12 cellular contexts compared by ENCODE assay signal in genomic region chr20:62377615-62378085, GRCh38. TPM values are rescaled to one million over a fixed set of nuclear protein-coding genes. Genes with fewer than 3 reads are reported as not detected.
DNase-seq lines count a peak whose midpoint lies in the region; ATAC-seq and TF ChIP-seq lines count a peak whose summit lies in the region.
"Had no signal": no experiment of that assay in that cellular context is flagged by ENCODE, and none has a peak within 500 bp of the region (broad histone marks: within the 10 kb centered on the region; RNA-seq: fewer than 3 reads in every experiment).

No MANE protein-coding gene starts in this region.

- H3K4me1 ChIP-seq in testis: peaks cover 68% of the 10 kb centered on the region

- H3K27me3 ChIP-seq in testis: no peaks in the 10 kb centered on the region
- H3K27me3 ChIP-seq: adrenal gland had no signal

- CTCF ChIA-PET in activated CD8-positive, alpha-beta memory T cell treated with anti-CD3 and anti-CD28 coated beads, Interleukin-2, amount 10 ng/mL, durations not matched to agents 7 days and 5 days (lab: Charles Lee): no interaction called here

- peaks cover 4% of the 10 kb centered on the region for H3K9me3 Mint-ChIP-seq in activated CD8-positive, alpha-beta memory T cell treated with anti-CD3 and anti-CD28 coated beads, Interleukin-2, amount 10 ng/mL, durations not matched to agents 7 days and 5 days (ENCODE audit: low read depth)

- no peaks in the 10 kb centered on the region for H3K9me3 ChIP-seq in testis
- H3K9me3 ChIP-seq: adrenal gland had no signal

- ATAC-seq in left lobe of liver (peak; percentile 21), HG02759 (IDR thresholded peaks at IDR 0.05; ENCODE audit: unreplicated experiment) (no peak)
- no peak for ATAC-seq in activated CD8-positive, alpha-beta memory T cell treated with anti-CD3 and anti-CD28 coated beads, Interleukin-2, amount 10 ng/mL, durations not matched to agents 7 days and 5 days
- ATAC-seq: CD8-positive, alpha-beta T cell had no signal

- no peak overlapping the region for H3K4me3 ChIP-seq in testis
- H3K4me3 ChIP-seq: adrenal gland had no signal

- WGBS in testis, 2 donors: 46 to 57% methylated on average over 1 to 14 of the region's 14 CpGs

- no peak for TF ChIP-seq POLR2A in testis (IDR thresholded peaks at IDR 0.05)

- peak overlapping the region; percentile 49 for H3K27ac ChIP-seq in caudate nucleus (ENCODE audit: low read depth, low read length)
- no peak overlapping the region for H3K27ac ChIP-seq in testis
- H3K27ac ChIP-seq: adrenal gland had no signal

- no peak overlapping the region for H3K27ac Mint-ChIP-seq in activated CD8-positive, alpha-beta memory T cell treated with anti-CD3 and anti-CD28 coated beads, Interleukin-2, amount 10 ng/mL, durations not matched to agents 7 days and 5 days
- H3K27ac Mint-ChIP-seq: CD8-positive, alpha-beta T cell had no signal

- DNase-seq in NCI-H1092 (lab: John Stamatoyannopoulos, UW) (peak; percentile 64), caudate nucleus (lab: John Stamatoyannopoulos, UW) (peak in 31 of 61 donors; percentile 13 to 70 (median 43)), left lobe of liver (ENCODE audit: low spot score) (no peak), testis (peak; percentile 74), glomerular visceral epithelial cell (ENCODE audit: extremely low spot score) (no peak)
- DNase-seq in activated CD8-positive, alpha-beta memory T cell treated with anti-CD3 and anti-CD28 coated beads, Interleukin-2, amount 10 ng/mL, durations not matched to agents 7 days and 5 days: no peak
- DNase-seq: activated CD8-positive, alpha-beta memory T cell treated with anti-CD3 and anti-CD28 coated beads, Interleukin-2, amount 50 U/mL, for 48 hours; adrenal gland; CD8-positive, alpha-beta T cell; naive B cell; RPMI8226 had no signal

- H3K36me3 ChIP-seq in testis (ENCODE audit: low read depth, missing control alignments): no peaks in the 10 kb centered on the region
- H3K36me3 ChIP-seq: adrenal gland had no signal

- peaks cover 4% of the 10 kb centered on the region for H3K4me1 Mint-ChIP-seq in activated CD8-positive, alpha-beta memory T cell treated with anti-CD3 and anti-CD28 coated beads, Interleukin-2, amount 10 ng/mL, durations not matched to agents 7 days and 5 days

- no peak overlapping the region for H3K4me3 Mint-ChIP-seq in activated CD8-positive, alpha-beta memory T cell treated with anti-CD3 and anti-CD28 coated beads, Interleukin-2, amount 10 ng/mL, durations not matched to agents 7 days and 5 days
- H3K4me3 Mint-ChIP-seq: CD8-positive, alpha-beta T cell had no signal

- intact Hi-C loops in testis (cut with DNase I; ENCODE audit: low total_unique reads): no loop called here

- peaks cover 6% of the 10 kb centered on the region for H3K36me3 Mint-ChIP-seq in activated CD8-positive, alpha-beta memory T cell treated with anti-CD3 and anti-CD28 coated beads, Interleukin-2, amount 10 ng/mL, durations not matched to agents 7 days and 5 days

- no peak for TF ChIP-seq CTCF in testis (IDR thresholded peaks at IDR 0.05)

- H3K27me3 Mint-ChIP-seq in activated CD8-positive, alpha-beta memory T cell treated with anti-CD3 and anti-CD28 coated beads, Interleukin-2, amount 10 ng/mL, durations not matched to agents 7 days and 5 days: no peaks in the 10 kb centered on the region

RNA-seq across cellular contexts. Expression of gene RPS21, which starts 9.3 kb away (rescaled TPM):
- total RNA-seq in left lobe of liver: 432 TPM
- 1,000 to 10,000 TPM in 1 of 2 donors, 100 to 1,000 TPM in 1; 548 to 1,387 TPM for total RNA-seq in testis
- 1,052 TPM for polyA plus RNA-seq in testis (ENCODE audit: insufficient read depth, low read depth, low replicate concordance)
- 1,000 to 10,000 TPM; 1,634 to 1,703 TPM for total RNA-seq in activated CD8-positive, alpha-beta memory T cell treated with anti-CD3 and anti-CD28 coated beads, Interleukin-2, amount 10 ng/mL, durations not matched to agents 7 days and 5 days

RNA-seq across cellular contexts. Expression of gene LAMA5, which starts 10.5 kb away (rescaled TPM):
- total RNA-seq in left lobe of liver (112 TPM), testis (100 to 1,000 TPM; 121 to 144 TPM)
- polyA plus RNA-seq in testis (ENCODE audit: insufficient read depth, low read depth, low replicate concordance): 33.2 TPM
- total RNA-seq in activated CD8-positive, alpha-beta memory T cell treated with anti-CD3 and anti-CD28 coated beads, Interleukin-2, amount 10 ng/mL, durations not matched to agents 7 days and 5 days: 1 to 10 TPM in 1 of 2 experiments, under 1 TPM in 1; 0.99 to 1.9 TPM

RNA-seq across cellular contexts. Expression of gene CABLES2, which starts 29.4 kb away (rescaled TPM):
- total RNA-seq in left lobe of liver (1.8 TPM), testis (10 to 100 TPM; 51.0 to 58.6 TPM)
- 83.0 TPM for polyA plus RNA-seq in testis (ENCODE audit: insufficient read depth, low read depth, low replicate concordance)
- total RNA-seq in activated CD8-positive, alpha-beta memory T cell treated with anti-CD3 and anti-CD28 coated beads, Interleukin-2, amount 10 ng/mL, durations not matched to agents 7 days and 5 days: 10 to 100 TPM; 15.6 to 16.5 TPM

RNA-seq across cellular contexts. Expression of gene RBBP8NL, which starts 49.7 kb away (rescaled TPM):
- total RNA-seq in left lobe of liver (not detected), testis (1 to 10 TPM in 1 of 2 donors, under 1 TPM in 1; 0.81 to 1.3 TPM)
- polyA plus RNA-seq in testis (ENCODE audit: insufficient read depth, low read depth, low replicate concordance): 2.8 TPM
- not detected for total RNA-seq in activated CD8-positive, alpha-beta memory T cell treated with anti-CD3 and anti-CD28 coated beads, Interleukin-2, amount 10 ng/mL, durations not matched to agents 7 days and 5 days
- total RNA-seq: adrenal gland; CD8-positive, alpha-beta T cell had no signal
- polyA plus RNA-seq: adrenal gland had no signal

Comparison
In these comparisons a context has a peak if more than half of its experiments do, and no peak if none do; other contexts are left out.
1. DNase-seq: peak in NCI-H1092 (single experiment), caudate nucleus (31 of 61) and testis (single experiment); none in left lobe of liver (single experiment), glomerular visceral epithelial cell (single experiment) and activated CD8-positive, alpha-beta memory T cell treated with anti-CD3 and anti-CD28 coated beads, Interleukin-2, amount 10 ng/mL, durations not matched to agents 7 days and 5 days (single experiment).
2. RNA of gene LAMA5, which starts 10.5 kb away (total RNA-seq): 121 to 144 TPM in testis and 112 TPM in left lobe of liver (single experiment); 0.99 to 1.9 TPM in activated CD8-positive, alpha-beta memory T cell treated with anti-CD3 and anti-CD28 coated beads, Interleukin-2, amount 10 ng/mL, durations not matched to agents 7 days and 5 days; every median in the first group is over 10 times any median in the second.